ENCODE assay signal across 21 cellular contexts in the genomic region with DNA sequence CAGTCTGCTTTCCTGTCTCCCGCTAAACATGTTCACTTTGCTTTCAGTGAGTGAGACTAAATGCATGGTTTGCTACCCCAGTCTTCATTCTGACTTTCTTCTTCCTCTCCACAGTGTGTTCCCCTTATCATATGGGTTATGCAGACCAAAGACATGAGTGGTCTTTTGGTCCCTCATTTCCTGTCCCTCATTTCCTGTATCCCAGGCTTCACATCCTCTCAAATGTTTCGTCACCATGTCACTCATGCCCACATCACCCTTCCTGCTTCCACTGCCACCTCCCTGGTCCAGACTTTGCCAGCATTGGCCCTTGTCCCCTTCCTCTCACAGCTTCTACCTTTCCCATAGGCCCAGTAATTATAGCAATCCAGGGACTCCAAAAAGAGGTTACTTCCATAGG.
A peak's percentile ranks its signal among the peaks of the same experiment; 100 is the strongest.
DNase-seq lines count a peak whose midpoint lies in the region; TF ChIP-seq lines count a peak whose summit lies in the region.
"Had no signal": no experiment of that assay in that cellular context is flagged by ENCODE, and none has a peak within 500 bp of the region (broad histone marks: within the 10 kb centered on the region; RNA-seq: fewer than 3 reads in every experiment).

No MANE protein-coding gene starts in this region.

- WGBS in esophagus muscularis mucosa: 83% methylated on average over 2 of the region's 2 CpGs

- peak; percentile 64 for DNase-seq in esophagus muscularis mucosa (ENCODE audit: extremely low spot score)
- DNase-seq in activated CD4-positive, alpha-beta T cell treated with anti-CD3 and anti-CD28 coated beads, Interleukin-2, amount 50 U/mL, for 4 hours: no peak
- no peak for DNase-seq in activated gamma-delta T cell treated with Interleukin-2 at 50 U/mL for 16 hours
- DNase-seq: AML-193; C1 segment of cervical spinal cord; CD4-positive, alpha-beta memory T cell; CD4-positive, CD25-positive, alpha-beta regulatory T cell; CD8-positive, alpha-beta memory T cell; COR-L47; DMS 273 treated with DMSO at 0.1 percent for 48 hours; DMS153; DMS53; DMS79; DND-41; EL; GDM1 had no signal

- peak overlapping the region in 10 of 11 experiments; percentile 5 to 61 (median 28); a peak in 11 of 22 replicates for H3K4me2 ChIP-seq in BLaER1 treated with 17β-estradiol and CSF1 and Interleukin-3, amounts not matched to agents 10 nM and 100 nM
- H3K4me2 ChIP-seq in OCI-LY3 (ENCODE audit: low read length): peak overlapping the region; percentile 0; the same call in 1 of the 2 replicates
- H3K4me2 ChIP-seq: A549 had no signal

- no peaks in the 10 kb centered on the region for H3K79me2 ChIP-seq in OCI-LY3 (ENCODE audit: low read length)

- no peaks in the 10 kb centered on the region for H3K27me3 ChIP-seq in BLaER1 treated with 17β-estradiol and CSF1 and Interleukin-3, amounts not matched to agents 10 nM and 100 nM
- H3K27me3 ChIP-seq in OCI-LY3 (ENCODE audit: low read depth, low read length) (0 out of 2 replicates have a peak, but pooled peaks cover 5% of the 10 kb centered on the region), esophagus muscularis mucosa (no peaks in the 10 kb centered on the region)

- H3K4me3 ChIP-seq in BLaER1 treated with 17β-estradiol and CSF1 and Interleukin-3, amounts not matched to agents 10 nM and 100 nM: no peak overlapping the region
- H3K4me3 ChIP-seq in OCI-LY3 (ENCODE audit: low read length) (no peak overlapping the region), esophagus muscularis mucosa (no peak overlapping the region)
- H3K4me3 ChIP-seq: A549, GM12878 had no signal

- H3K4me1 ChIP-seq in BLaER1 treated with 17β-estradiol and CSF1 and Interleukin-3, amounts not matched to agents 10 nM and 100 nM: peaks cover 5 to 19% (median 11%) of the 10 kb centered on the region in 10 experiments; a peak in 16 of 20 replicates
- H3K4me1 ChIP-seq in OCI-LY3 (ENCODE audit: low read length) (peaks cover 10% of the 10 kb centered on the region), esophagus muscularis mucosa (peaks cover 0 to 5% (median 0%) of the 10 kb centered on the region in 4 donors)
- H3K4me1 ChIP-seq: A549 had no signal

- no peak for TF ChIP-seq EP300 in esophagus muscularis mucosa (IDR thresholded peaks at IDR 0.05)

- no peak overlapping the region for H3K9ac ChIP-seq in BLaER1 treated with 17β-estradiol and CSF1 and Interleukin-3, amounts not matched to agents 10 nM and 100 nM
- H3K9ac ChIP-seq in OCI-LY3 (ENCODE audit: low read length): no peak overlapping the region

- H3K9me3 ChIP-seq in BLaER1 treated with 17β-estradiol and CSF1 and Interleukin-3, amounts not matched to agents 10 nM and 100 nM (replicated peaks in 1 of 11): peaks cover 0 to 4% (median 0%) of the 10 kb centered on the region in 11 experiments; a peak in 4 of 22 replicates
- H3K9me3 ChIP-seq in OCI-LY3 (ENCODE audit: insufficient read depth, low read length) (no peaks in the 10 kb centered on the region), esophagus muscularis mucosa (no peaks in the 10 kb centered on the region)
- H3K9me3 ChIP-seq: A549 had no signal

- H2AFZ ChIP-seq in OCI-LY3 (ENCODE audit: low read depth, low read length): no peak overlapping the region

- no peak for TF ChIP-seq POLR2A in esophagus muscularis mucosa (IDR thresholded peaks at IDR 0.05; ENCODE audit: low read depth)

- TF ChIP-seq CTCF in OCI-LY3 (IDR thresholded peaks at IDR 0.05; ENCODE audit: low read depth, low read length): no peak
- TF ChIP-seq CTCF in esophagus muscularis mucosa (IDR thresholded peaks at IDR 0.05): no peak

- no peaks in the 10 kb centered on the region for H3K36me3 ChIP-seq in BLaER1 treated with 17β-estradiol and CSF1 and Interleukin-3, amounts not matched to agents 10 nM and 100 nM
- H3K36me3 ChIP-seq in OCI-LY3 (replicated peaks; ENCODE audit: low read depth, low read length) (no peaks in the 10 kb centered on the region), esophagus muscularis mucosa (no peaks in the 10 kb centered on the region)

- no peak overlapping the region for H3K27ac ChIP-seq in BLaER1 treated with 17β-estradiol and CSF1 and Interleukin-3, amounts not matched to agents 10 nM and 100 nM
- H3K27ac ChIP-seq in OCI-LY3 (ENCODE audit: low read length): no peak overlapping the region
- H3K27ac ChIP-seq in esophagus muscularis mucosa (replicated peaks in 1 of 4): no peak overlapping the region
- H3K27ac ChIP-seq: 22Rv1, A549 had no signal

- H4K20me1 ChIP-seq in BLaER1 treated with 17β-estradiol and CSF1 and Interleukin-3, amounts not matched to agents 10 nM and 100 nM: no peaks in the 10 kb centered on the region
- H4K20me1 ChIP-seq in OCI-LY3 (ENCODE audit: insufficient read depth, low read length): no peaks in the 10 kb centered on the region

- intact Hi-C loops in esophagus muscularis mucosa (cut with DNase I): no loop called here
